In the genomic region with DNA sequence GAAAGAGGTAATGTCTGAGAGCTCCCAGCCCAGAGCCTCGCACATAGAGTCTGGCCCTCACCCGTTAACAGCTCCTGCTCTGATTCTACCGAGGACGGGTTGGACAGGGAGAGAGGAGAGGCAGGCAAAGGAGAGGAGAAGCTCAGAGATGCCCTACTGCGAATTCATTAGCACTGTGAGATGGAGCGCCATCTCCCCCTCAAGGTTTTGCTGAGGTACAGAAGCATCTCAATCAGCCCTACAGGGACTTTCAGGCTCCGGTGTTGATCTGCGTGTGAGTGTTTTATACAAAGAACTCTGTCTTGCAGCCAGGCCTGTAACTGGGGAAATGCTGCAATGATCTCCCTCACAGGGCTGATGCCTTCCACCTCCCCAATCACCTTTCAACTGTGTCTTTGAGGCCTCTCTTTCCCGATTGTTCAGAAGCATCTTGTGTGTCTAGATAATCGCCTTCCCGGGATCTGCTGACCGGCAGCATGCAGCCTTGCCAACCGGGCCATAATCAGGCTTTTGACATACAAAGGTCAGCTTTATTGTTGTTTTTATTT, we compare ENCODE assay signal across 26 cellular contexts.
"Had no signal": no experiment of that assay in that cellular context is flagged by ENCODE, and none has a peak within 500 bp of the region (broad histone marks: within the 10 kb centered on the region; RNA-seq: fewer than 3 reads in every experiment).

No MANE protein-coding gene starts in this region.

- H3K27ac Mint-ChIP-seq: activated naive CD4-positive, alpha-beta T cell treated with anti-CD3 and anti-CD28 coated beads, Interleukin-2, amount 50 U/mL, for 72 hours; activated T-cell treated with anti-CD3 and anti-CD28 coated beads, Interleukin-2, amount 50 U/mL, for 72 hours; dendritic cell treated with granulocyte-macrophage colony-stimulating factor and Interleukin-4, amounts not matched to agents 40 ng/mL and 50 ng/mL, for 4 days; memory B cell; natural killer cell; stimulated activated naive B cell treated with anti-CD40 and anti-IgM and Interleukin-4, amounts not matched to agents 10 μg/mL and 1 μg/mL and 100 μg/mL, for 72 hours; T-helper 2 cell treated with Interferon-gamma antibody and Interleukin-4, amounts not matched to agents 5 μg/mL and 100 μg/mL, for 36 hours had no signal

- H3K4me1 Mint-ChIP-seq: memory B cell; natural killer cell; stimulated activated naive B cell treated with anti-CD40 and anti-IgM and Interleukin-4, amounts not matched to agents 10 μg/mL and 1 μg/mL and 100 μg/mL, for 72 hours had no signal

- H3K4me1 ChIP-seq: breast epithelium, prostate gland, stomach, thyroid gland, upper lobe of left lung, vagina had no signal

- H3K9me3 Mint-ChIP-seq: activated naive CD4-positive, alpha-beta T cell treated with anti-CD3 and anti-CD28 coated beads, Interleukin-2, amount 50 U/mL, for 72 hours; activated T-cell treated with anti-CD3 and anti-CD28 coated beads, Interleukin-2, amount 50 U/mL, for 72 hours; dendritic cell treated with granulocyte-macrophage colony-stimulating factor and Interleukin-4, amounts not matched to agents 40 ng/mL and 50 ng/mL, for 4 days; stimulated activated naive B cell treated with anti-CD40 and anti-IgM and Interleukin-4, amounts not matched to agents 10 μg/mL and 1 μg/mL and 100 μg/mL, for 72 hours; T-helper 2 cell treated with Interferon-gamma antibody and Interleukin-4, amounts not matched to agents 5 μg/mL and 100 μg/mL, for 36 hours had no signal

- H3K27ac ChIP-seq: breast epithelium, esophagus muscularis mucosa, hepatocyte, ovary, prostate gland, stomach, thyroid gland, upper lobe of left lung, vagina had no signal

- H3K4me2 ChIP-seq: hepatocyte had no signal

- H3K79me2 ChIP-seq: hepatocyte had no signal

- H2AFZ ChIP-seq: hepatocyte had no signal

- H3K36me3 ChIP-seq: breast epithelium, esophagus muscularis mucosa, ovary, prostate gland, stomach, thyroid gland, upper lobe of left lung, vagina had no signal

- H3K9me3 ChIP-seq: breast epithelium, esophagus muscularis mucosa, ovary, prostate gland, stomach, thyroid gland, upper lobe of left lung, vagina had no signal

- H3K4me3 Mint-ChIP-seq: activated T-cell treated with anti-CD3 and anti-CD28 coated beads, Interleukin-2, amount 50 U/mL, for 72 hours; dendritic cell treated with granulocyte-macrophage colony-stimulating factor and Interleukin-4, amounts not matched to agents 40 ng/mL and 50 ng/mL, for 4 days; memory B cell; natural killer cell; stimulated activated naive B cell treated with anti-CD40 and anti-IgM and Interleukin-4, amounts not matched to agents 10 μg/mL and 1 μg/mL and 100 μg/mL, for 72 hours; T-helper 2 cell treated with Interferon-gamma antibody and Interleukin-4, amounts not matched to agents 5 μg/mL and 100 μg/mL, for 36 hours had no signal

- ATAC-seq: activated naive CD4-positive, alpha-beta T cell treated with anti-CD3 and anti-CD28 coated beads, Interleukin-2, amount 50 U/mL, for 72 hours; activated T-cell treated with anti-CD3 and anti-CD28 coated beads, Interleukin-2, amount 50 U/mL, for 72 hours; left colon; natural killer cell; stimulated activated naive B cell treated with anti-CD40 and anti-IgM and Interleukin-4, amounts not matched to agents 10 μg/mL and 1 μg/mL and 100 μg/mL, for 72 hours had no signal

- DNase-seq: activated CD4-positive, alpha-beta T cell treated with anti-CD3 and anti-CD28 coated beads for 4 hours; activated CD4-positive, alpha-beta T cell treated with anti-CD3 and anti-CD28 coated beads, Interleukin-2, amount 50 U/mL, for 4 hours; activated CD4-positive, CD25-positive, alpha-beta regulatory T cell; activated naive CD4-positive, alpha-beta T cell; activated T-cell treated with anti-CD3 and anti-CD28 coated beads for 4 hours; activated T-cell treated with anti-CD3 and anti-CD28 coated beads, Interleukin-2, amount 50 U/mL, for 72 hours; central memory CD4-positive, alpha-beta T cell; left colon; natural killer cell; ovary; stimulated activated CD4-positive, alpha-beta T cell treated with anti-CD3 and anti-CD28 coated beads, Interleukin-15, amount 100 ng/mL, for 24 hours; stimulated activated CD4-positive, alpha-beta T cell treated with anti-CD3 and anti-CD28 coated beads, Interleukin-2, amount 100 ng/mL, for 24 hours; stimulated activated naive B cell treated with anti-CD40 and anti-IgM and Interleukin-4, amounts not matched to agents 10 μg/mL and 1 μg/mL and 100 μg/mL, for 72 hours; stomach; T-helper 1 cell; thyroid gland; upper lobe of left lung had no signal

- H3K36me3 Mint-ChIP-seq: activated naive CD4-positive, alpha-beta T cell treated with anti-CD3 and anti-CD28 coated beads, Interleukin-2, amount 50 U/mL, for 72 hours; memory B cell; natural killer cell; stimulated activated naive B cell treated with anti-CD40 and anti-IgM and Interleukin-4, amounts not matched to agents 10 μg/mL and 1 μg/mL and 100 μg/mL, for 72 hours had no signal

- H3K4me3 ChIP-seq: breast epithelium, esophagus muscularis mucosa, hepatocyte, ovary, prostate gland, stomach, thyroid gland, upper lobe of left lung, vagina had no signal

- H3K27me3 ChIP-seq: breast epithelium, hepatocyte, ovary, stomach, thyroid gland, upper lobe of left lung, vagina had no signal
